Comparison of ENCODE assay signal across 8 cellular contexts in the genomic region with DNA sequence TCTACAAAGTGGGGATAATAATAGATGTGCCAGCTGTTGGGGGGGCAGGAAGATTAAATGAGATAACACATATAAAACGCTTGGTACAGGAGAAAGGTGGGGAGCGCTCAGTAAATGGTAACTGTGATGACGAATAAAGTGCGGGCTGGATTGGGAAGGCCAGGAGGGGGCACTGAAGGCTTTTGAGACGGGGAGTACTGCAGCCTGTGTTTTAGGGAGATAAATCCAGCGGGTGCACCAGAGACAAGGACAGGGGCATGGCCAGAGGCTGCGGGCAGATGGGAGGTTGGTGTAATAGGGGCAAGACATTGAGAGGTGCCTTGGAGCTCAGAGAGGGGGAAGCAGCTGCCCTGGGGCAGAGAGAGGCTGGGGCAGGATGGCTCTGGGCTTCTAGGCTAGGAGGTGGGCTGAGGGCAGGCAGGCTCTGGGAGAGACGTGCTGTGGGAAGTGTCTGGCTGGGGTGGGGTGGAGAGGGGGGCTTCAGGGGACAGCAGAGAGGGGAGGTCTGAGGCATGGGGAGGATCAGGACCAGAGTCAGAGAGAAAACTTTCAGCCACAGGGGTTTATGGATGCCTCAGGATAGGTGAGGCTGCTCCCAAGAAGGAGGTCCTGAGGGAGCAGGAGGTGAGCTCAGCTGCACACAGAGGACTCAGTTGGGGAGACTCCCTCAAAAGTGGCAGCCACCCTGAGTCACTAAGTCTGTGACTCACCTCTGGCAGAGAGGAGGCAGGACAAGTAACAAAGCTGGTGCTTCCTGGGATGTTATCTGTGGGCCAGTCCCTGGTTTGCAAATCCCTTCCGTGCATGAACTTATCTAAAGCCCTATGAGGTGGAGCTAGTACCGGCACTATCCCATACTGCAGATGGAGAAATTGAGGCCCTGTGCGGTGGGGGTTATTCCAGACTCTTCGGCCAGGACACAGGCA. TPM values are rescaled to one million over a fixed set of nuclear protein-coding genes. Genes with fewer than 3 reads are reported as not detected.
DNase-seq lines count a peak whose midpoint lies in the region; ATAC-seq and TF ChIP-seq lines count a peak whose summit lies in the region.

No MANE protein-coding gene starts in this region.

- TF ChIP-seq CTCF in WERI-Rb-1 (IDR thresholded peaks at IDR 0.05; ENCODE audit: low read depth, low read length) = peak; percentile 32

- H4K20me1 ChIP-seq in BLaER1 treated with 17β-estradiol and CSF1 and Interleukin-3, amounts not matched to agents 10 nM and 100 nM = no peaks in the 10 kb centered on the region

- whole genome bisulfite sequencing in mesodermal cell (ENCODE audit: insufficient coverage in 2 of 2), 2 experiments = 45 to 52% methylated on average over 10 to 11 of the region's 12 CpGs

- peaks cover 50 to 96% (median 89%) of the 10 kb centered on the region in 10 experiments for H3K4me1 ChIP-seq in BLaER1 treated with 17β-estradiol and CSF1 and Interleukin-3, amounts not matched to agents 10 nM and 100 nM
- peaks cover 35% of the 10 kb centered on the region for H3K4me1 ChIP-seq in mesodermal cell (ENCODE audit: control insufficient read depth, insufficient read depth, low read length, poor library complexity, severe bottlenecking)
- H3K4me1 ChIP-seq in subcutaneous abdominal adipose tissue (ENCODE audit: control insufficient read depth in 5 of 5, insufficient read depth in 5 of 5, low read length in 5 of 5) = peaks cover 10 to 43% (median 40%) of the 10 kb centered on the region in 5 donors

- peak overlapping the region in 2 of 3 donors; percentile 87 to 100 for H3K27ac Mint-ChIP-seq in IgD-negative memory B cell

- DNase-seq in WERI-Rb-1 = peak; percentile 52

- H3K36me3 Mint-ChIP-seq in IgD-negative memory B cell = no peaks in the 10 kb centered on the region

- H3K4me3 ChIP-seq in BLaER1 treated with 17β-estradiol and CSF1 and Interleukin-3, amounts not matched to agents 10 nM and 100 nM = 0 out of 20 replicates have a peak overlapping the region, but pooled peaks of 1 of the 10 experiments have one; percentile 0
- no peak overlapping the region for H3K4me3 ChIP-seq in WERI-Rb-1 (ENCODE audit: low read depth, low read length)
- no peak overlapping the region for H3K4me3 ChIP-seq in mesodermal cell (ENCODE audit: extremely low read depth, insufficient read depth, low read length, poor library complexity, severe bottlenecking)
- H3K4me3 ChIP-seq in subcutaneous abdominal adipose tissue (ENCODE audit: low read depth in 1 of 5, low read length in 5 of 5) = no peak overlapping the region

- peak overlapping the region; percentile 52 to 99 (median 95); a peak in 21 of 22 replicates for H3K27ac ChIP-seq in BLaER1 treated with 17β-estradiol and CSF1 and Interleukin-3, amounts not matched to agents 10 nM and 100 nM
- H3K27ac ChIP-seq in WERI-Rb-1 (peak overlapping the region; percentile 70), cingulate gyrus (ENCODE audit: low read depth, low read length) (peak overlapping the region; percentile 99), mesodermal cell (ENCODE audit: low read depth, low read length, severe bottlenecking) (peak overlapping the region; percentile 99), subcutaneous abdominal adipose tissue (ENCODE audit: low read depth, low read length) (peak overlapping the region; percentile 96)

- H3K4me3 Mint-ChIP-seq in IgD-negative memory B cell = peak overlapping the region in 3 of 4 donors; percentile 45 to 89 (median 69)

- no peaks in the 10 kb centered on the region for H3K36me3 ChIP-seq in BLaER1 treated with 17β-estradiol and CSF1 and Interleukin-3, amounts not matched to agents 10 nM and 100 nM
- no peaks in the 10 kb centered on the region for H3K36me3 ChIP-seq in WERI-Rb-1
- no peaks in the 10 kb centered on the region for H3K36me3 ChIP-seq in mesodermal cell (ENCODE audit: control insufficient read depth, insufficient read depth, low read length)
- H3K36me3 ChIP-seq in subcutaneous abdominal adipose tissue (ENCODE audit: control insufficient read depth in 5 of 5, insufficient read depth in 5 of 5, low read length in 5 of 5) = no peaks in the 10 kb centered on the region

- peaks cover 0 to 5% (median 0%) of the 10 kb centered on the region in 11 experiments; a peak in 4 of 22 replicates for H3K27me3 ChIP-seq in BLaER1 treated with 17β-estradiol and CSF1 and Interleukin-3, amounts not matched to agents 10 nM and 100 nM
- H3K27me3 ChIP-seq in WERI-Rb-1 (ENCODE audit: insufficient read depth, low read depth, severe bottlenecking) = no peaks in the 10 kb centered on the region
- H3K27me3 ChIP-seq in subcutaneous abdominal adipose tissue (ENCODE audit: control insufficient read depth in 5 of 5, insufficient read depth in 4 of 5, low read length in 5 of 5) = no peaks in the 10 kb centered on the region

- H3K27me3 Mint-ChIP-seq in IgD-negative memory B cell = no peaks in the 10 kb centered on the region

- no peak for ATAC-seq in HG02938 (IDR thresholded peaks at IDR 0.05; ENCODE audit: unreplicated experiment)
- no peak for ATAC-seq in HG02588 (IDR thresholded peaks at IDR 0.05; ENCODE audit: unreplicated experiment)

- peak overlapping the region; percentile 87 to 98 (median 93) for H3K4me2 ChIP-seq in BLaER1 treated with 17β-estradiol and CSF1 and Interleukin-3, amounts not matched to agents 10 nM and 100 nM

- no peaks in the 10 kb centered on the region for H3K9me3 Mint-ChIP-seq in IgD-negative memory B cell

- no peaks in the 10 kb centered on the region for H3K9me3 ChIP-seq in BLaER1 treated with 17β-estradiol and CSF1 and Interleukin-3, amounts not matched to agents 10 nM and 100 nM (replicated peaks in 1 of 11)
- H3K9me3 ChIP-seq in WERI-Rb-1 (ENCODE audit: severe bottlenecking) = no peaks in the 10 kb centered on the region
- no peaks in the 10 kb centered on the region for H3K9me3 ChIP-seq in mesodermal cell (ENCODE audit: control insufficient read depth, low read length)
- no peaks in the 10 kb centered on the region for H3K9me3 ChIP-seq in subcutaneous abdominal adipose tissue (ENCODE audit: control insufficient read depth in 5 of 5, low read length in 5 of 5)

- peaks cover 14 to 21% (median 18%) of the 10 kb centered on the region in 3 donors for H3K4me1 Mint-ChIP-seq in IgD-negative memory B cell

- H3K9ac ChIP-seq in BLaER1 treated with 17β-estradiol and CSF1 and Interleukin-3, amounts not matched to agents 10 nM and 100 nM = peak overlapping the region; percentile 32 to 96 (median 91)
- H3K9ac ChIP-seq in subcutaneous abdominal adipose tissue (ENCODE audit: low read length in 5 of 5) = peak overlapping the region in 2 of 5 donors; percentile 38 to 50

RNA-seq across cellular contexts. Expression of a gene that starts 18.9 kb away (rescaled TPM):
- polyA plus RNA-seq in IgD-negative memory B cell = not detected
- polyA plus RNA-seq in mesodermal cell (2013, experiment 1 of 2) = not detected
- not detected for polyA plus RNA-seq in mesodermal cell (2013, experiment 2 of 2)
